Comparison of ENCODE assay signal across 12 cellular contexts in genomic region chr18:55420977-55421611, GRCh38.
DNase-seq lines count a peak whose midpoint lies in the region; ATAC-seq and TF ChIP-seq lines count a peak whose summit lies in the region.
"Had no signal": no experiment of that assay in that cellular context is flagged by ENCODE, and none has a peak within 500 bp of the region (broad histone marks: within the 10 kb centered on the region; RNA-seq: fewer than 3 reads in every experiment).

No MANE protein-coding gene starts in this region.

- intact Hi-C loops in psoas muscle (cut with DNase I) = loop anchor here (2.0 to 5.0 kb wide), 2 partner anchors 56 to 166 kb away; no protein-coding TSS in a partner anchor
- intact Hi-C loops in posterior cingulate gyrus (cut with DNase I) = loop anchor here (5.0 kb wide), 1 partner anchor 166 kb away; the partner anchor contains the start of gene TCF4

- H3K4me1 ChIP-seq in BLaER1 treated with 17β-estradiol and CSF1 and Interleukin-3, amounts not matched to agents 10 nM and 100 nM = peaks cover 69 to 100% (median 88%) of the 10 kb centered on the region in 10 experiments
- peaks cover 81% of the 10 kb centered on the region for H3K4me1 ChIP-seq in OCI-LY1 (ENCODE audit: insufficient read depth, low read length, severe bottlenecking)
- H3K4me1 ChIP-seq in psoas muscle = peaks cover 32% of the 10 kb centered on the region

- TF ChIP-seq CTCF in OCI-LY1 (IDR thresholded peaks at IDR 0.05; ENCODE audit: low read length) = no peak
- no peak for TF ChIP-seq CTCF in psoas muscle (IDR thresholded peaks at IDR 0.05)

- peak overlapping the region; percentile 37 to 70 (median 62); a peak in 19 of 20 replicates for H3K4me3 ChIP-seq in BLaER1 treated with 17β-estradiol and CSF1 and Interleukin-3, amounts not matched to agents 10 nM and 100 nM
- H3K4me3 ChIP-seq in OCI-LY1 (ENCODE audit: low read depth, low read length, poor library complexity, severe bottlenecking) = peak overlapping the region; percentile 79
- peak overlapping the region; percentile 67 for H3K4me3 ChIP-seq in psoas muscle
- H3K4me3 ChIP-seq: body of pancreas had no signal

- H3K27ac ChIP-seq in BLaER1 treated with 17β-estradiol and CSF1 and Interleukin-3, amounts not matched to agents 10 nM and 100 nM = peak overlapping the region; percentile 60 to 91 (median 81)
- H3K27ac ChIP-seq in OCI-LY1 (ENCODE audit: low read depth, low read length, poor library complexity, severe bottlenecking) (peak overlapping the region; percentile 98), psoas muscle (peak overlapping the region; percentile 89)

- H3K9me3 ChIP-seq in BLaER1 treated with 17β-estradiol and CSF1 and Interleukin-3, amounts not matched to agents 10 nM and 100 nM (replicated peaks in 1 of 11) = no peaks in the 10 kb centered on the region
- no peaks in the 10 kb centered on the region for H3K9me3 ChIP-seq in OCI-LY1 (ENCODE audit: low read length)
- H3K9me3 ChIP-seq in psoas muscle = no peaks in the 10 kb centered on the region
- H3K9me3 ChIP-seq: body of pancreas had no signal

- H3K9ac ChIP-seq in BLaER1 treated with 17β-estradiol and CSF1 and Interleukin-3, amounts not matched to agents 10 nM and 100 nM = peak overlapping the region; percentile 69 to 86 (median 78)
- H3K9ac ChIP-seq in OCI-LY1 (ENCODE audit: low read length) = peak overlapping the region; percentile 90

- H3K9me2 ChIP-seq in OCI-LY1 (ENCODE audit: low read depth, low read length) = no peaks in the 10 kb centered on the region

- peak overlapping the region; percentile 81 to 99 (median 95) for H3K4me2 ChIP-seq in BLaER1 treated with 17β-estradiol and CSF1 and Interleukin-3, amounts not matched to agents 10 nM and 100 nM
- H3K4me2 ChIP-seq in OCI-LY1 (ENCODE audit: low read length) = peak overlapping the region; percentile 85

- peaks cover 0 to 43% (median 10%) of the 10 kb centered on the region in 11 experiments; a peak in 9 of 22 replicates for H4K20me1 ChIP-seq in BLaER1 treated with 17β-estradiol and CSF1 and Interleukin-3, amounts not matched to agents 10 nM and 100 nM
- no peaks in the 10 kb centered on the region for H4K20me1 ChIP-seq in OCI-LY1 (ENCODE audit: insufficient read depth, low read length)

- peaks cover 0 to 4% (median 0%) of the 10 kb centered on the region in 11 experiments; a peak in 2 of 22 replicates for H3K36me3 ChIP-seq in BLaER1 treated with 17β-estradiol and CSF1 and Interleukin-3, amounts not matched to agents 10 nM and 100 nM
- no peaks in the 10 kb centered on the region; the same call in 1 of the 2 replicates for H3K36me3 ChIP-seq in OCI-LY1 (ENCODE audit: insufficient read depth, low read length)
- H3K36me3 ChIP-seq in psoas muscle (ENCODE audit: insufficient read depth in 1 of 2, low read depth in 1 of 2) = no peaks in the 10 kb centered on the region

- H2AFZ ChIP-seq in OCI-LY1 (ENCODE audit: low read length) = no peak overlapping the region

- peaks cover 63% of the 10 kb centered on the region for H3K79me2 ChIP-seq in OCI-LY1 (ENCODE audit: insufficient read depth, low read length)

- H3F3A ChIP-seq in OCI-LY1 (ENCODE audit: insufficient read depth, low read length) = 0 out of 2 replicates have a peak, but pooled peaks cover 5% of the 10 kb centered on the region

- ATAC-seq in psoas muscle = peak in 3 of 4 donors; percentile 51 to 57 (median 52)
- ATAC-seq: body of pancreas; CD8-positive, alpha-beta T cell had no signal

- no peaks in the 10 kb centered on the region for H3K27me3 ChIP-seq in BLaER1 treated with 17β-estradiol and CSF1 and Interleukin-3, amounts not matched to agents 10 nM and 100 nM
- no peaks in the 10 kb centered on the region for H3K27me3 ChIP-seq in OCI-LY1 (ENCODE audit: insufficient read depth, low read length)
- H3K27me3 ChIP-seq in psoas muscle (ENCODE audit: insufficient read depth in 3 of 3, low read length in 2 of 3) = no peaks in the 10 kb centered on the region
- H3K27me3 ChIP-seq: body of pancreas had no signal

- DNase-seq in fibroblast of peridontal ligament (ENCODE audit: extremely low read depth) (peak; percentile 41), psoas muscle (no peak), glomerular visceral epithelial cell (ENCODE audit: extremely low spot score) (no peak), posterior cingulate gyrus (no peak), RKO (ENCODE audit: low spot score) (no peak)
- DNase-seq in effector CD4-positive, alpha-beta T cell = no peak
- DNase-seq: body of pancreas; CD8-positive, alpha-beta T cell; stimulated activated naive CD4-positive, alpha-beta T cell treated with Interleukin-2 at 50 U/mL for 16 hours; T-helper 1 cell had no signal

- 10 to 17% (median 15%) methylated on average over 5 of the region's 5 CpGs for WGBS in psoas muscle, 3 donors
